8 cellular contexts compared by ENCODE assay signal in the genomic region with DNA sequence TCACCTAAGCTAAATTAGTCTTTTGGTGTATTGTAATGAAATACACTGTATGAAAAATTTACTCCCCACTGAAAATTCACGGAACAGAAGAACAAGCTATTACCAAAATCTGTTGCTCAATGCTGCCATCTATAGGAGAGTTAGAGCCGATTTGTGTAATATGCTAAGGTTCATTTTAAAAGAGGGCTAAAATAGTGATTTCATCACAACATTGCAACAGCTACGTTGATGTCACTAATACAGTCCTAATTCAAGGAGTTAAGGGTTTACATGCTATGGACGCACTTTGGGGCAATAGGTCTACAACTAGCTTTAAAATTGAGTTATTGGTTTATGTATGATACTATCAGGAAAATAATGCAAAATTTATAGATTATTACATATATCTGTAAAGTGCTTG. TPM values are rescaled to one million over a fixed set of nuclear protein-coding genes. Genes with fewer than 3 reads are reported as not detected.
A peak's percentile ranks its signal among the peaks of the same experiment; 100 is the strongest.
DNase-seq lines count a peak whose midpoint lies in the region; ATAC-seq lines count a peak whose summit lies in the region.

No MANE protein-coding gene starts in this region.

- no peak overlapping the region for H3K9ac ChIP-seq in Karpas-422 (ENCODE audit: low read length)

- no peaks in the 10 kb centered on the region for H3K36me3 ChIP-seq in Karpas-422 (ENCODE audit: insufficient read depth, low read length)

- no peaks in the 10 kb centered on the region for H3K9me2 ChIP-seq in Karpas-422 (replicated peaks; ENCODE audit: insufficient read depth, low read length)

- H3K36me3 Mint-ChIP-seq in naive B cell: no peaks in the 10 kb centered on the region

- DNase-seq in Daoy (ENCODE audit: low read depth) (peak; percentile 54), Karpas-422 (peak; percentile 89), OCI-M1 (lab: John Stamatoyannopoulos, UW) (peak; percentile 81), dermis blood vessel endothelial cell (peak; percentile 83), naive B cell (peak; percentile 66)

- no peak for ATAC-seq in naive B cell (ENCODE audit: low read depth in 2 of 2)
- ATAC-seq in HG03342 (IDR thresholded peaks at IDR 0.05; ENCODE audit: unreplicated experiment): no peak
- ATAC-seq in GM18498 (IDR thresholded peaks at IDR 0.05; ENCODE audit: unreplicated experiment): no peak
- ATAC-seq in HG02610 (IDR thresholded peaks at IDR 0.05; ENCODE audit: unreplicated experiment): no peak

- H3K27ac ChIP-seq in Karpas-422 (ENCODE audit: low read length): no peak overlapping the region

- H3K27me3 ChIP-seq in Karpas-422 (ENCODE audit: low read length): no peaks in the 10 kb centered on the region

- H3K4me1 ChIP-seq in Karpas-422 (ENCODE audit: low read length): peaks cover 34% of the 10 kb centered on the region

- no peak overlapping the region for H3K4me3 ChIP-seq in Karpas-422 (ENCODE audit: low read length)

- peaks cover 4% of the 10 kb centered on the region; the same call in 1 of the 2 replicates for H4K20me1 ChIP-seq in Karpas-422 (ENCODE audit: insufficient read depth, low read depth, low read length)

- H3K27me3 Mint-ChIP-seq in naive B cell: peaks cover 17 to 22% (median 18%) of the 10 kb centered on the region in 3 donors

- peak overlapping the region in 1 of 6 donors; percentile 12 for H3K27ac Mint-ChIP-seq in naive B cell

- H3K9me3 ChIP-seq in Karpas-422 (ENCODE audit: low read length): no peaks in the 10 kb centered on the region

- H3K79me2 ChIP-seq in Karpas-422 (ENCODE audit: low read length): no peaks in the 10 kb centered on the region

- no peaks in the 10 kb centered on the region for H3K9me3 Mint-ChIP-seq in naive B cell

- peak overlapping the region; percentile 95 for H3K4me2 ChIP-seq in Karpas-422 (ENCODE audit: low read depth, low read length, poor library complexity, severe bottlenecking)

- peak overlapping the region in 5 of 8 donors; percentile 2 to 77 (median 37) for H3K4me3 Mint-ChIP-seq in naive B cell

- peaks cover 17 to 28% (median 19%) of the 10 kb centered on the region in 3 donors for H3K4me1 Mint-ChIP-seq in naive B cell

- no peak overlapping the region for H2AFZ ChIP-seq in Karpas-422 (ENCODE audit: low read length)

RNA-seq across cellular contexts. Expression of a gene that starts 3.0 kb away (rescaled TPM):
- total RNA-seq in Daoy (2014; rRNA removed; shearing (Covaris generic)): 5.2 and 6.4 TPM in 2 replicates
- total RNA-seq in Karpas-422 (2014; rRNA removed; shearing (Covaris generic); ENCODE audit: low replicate concordance): 3.5 and 3.9 TPM in 2 replicates
- total RNA-seq in dermis blood vessel endothelial cell: 0.17 and 0.23 TPM in 2 replicates
- 1 to 10 TPM in 1 of 6 donors, under 1 TPM in 5; 0.43 to 2.7 (median 0.73) TPM for polyA plus RNA-seq in naive B cell (ENCODE audit: low read depth in 6 of 6)

RNA-seq across cellular contexts. Expression of a gene that starts 33.3 kb away (rescaled TPM):
- total RNA-seq in Daoy (2014; rRNA removed; shearing (Covaris generic)): 4.3 and 12.6 TPM in 2 replicates
- 35.6 and 74.9 TPM in 2 replicates for total RNA-seq in Karpas-422 (2014; rRNA removed; shearing (Covaris generic); ENCODE audit: low replicate concordance)
- 14.3 and 16.0 TPM in 2 replicates for total RNA-seq in dermis blood vessel endothelial cell
- polyA plus RNA-seq in naive B cell (ENCODE audit: low read depth in 6 of 6): 10 to 100 TPM; 30.6 to 63.5 (median 49.6) TPM
